In genomic region chr1:201707027-201707426, GRCh38 we compare ENCODE assay signal across 27 cellular contexts.
"Had no signal": no experiment of that assay in that cellular context is flagged by ENCODE, and none has a peak within 500 bp of the region (broad histone marks: within the 10 kb centered on the region; RNA-seq: fewer than 3 reads in every experiment).

No MANE protein-coding gene starts in this region.

- H3K27ac Mint-ChIP-seq: activated CD4-positive, alpha-beta memory T cell treated with anti-CD3 and anti-CD28 coated beads for 36 hours; activated CD4-positive, alpha-beta T cell treated with anti-CD3 and anti-CD28 coated beads, Interleukin-2, amount 10 ng/mL, durations not matched to agents 7 days and 5 days; activated naive CD4-positive, alpha-beta T cell treated with anti-CD3 and anti-CD28 coated beads for 36 hours; activated naive CD8-positive, alpha-beta T cell treated with anti-CD3 and anti-CD28 coated beads for 36 hours; activated T-helper 17 cell treated with anti-CD3 and anti-CD28 coated beads, Interleukin-2, amount 50 U/mL, for 72 hours; T-cell had no signal

- H3K4me3 ChIP-seq: adrenal gland, body of pancreas, K562, SK-N-MC had no signal

- H3K9me3 Mint-ChIP-seq: activated naive CD8-positive, alpha-beta T cell treated with anti-CD3 and anti-CD28 coated beads for 36 hours; activated T-helper 17 cell treated with anti-CD3 and anti-CD28 coated beads, Interleukin-2, amount 50 U/mL, for 72 hours had no signal

- H3K27me3 Mint-ChIP-seq: activated CD4-positive, alpha-beta memory T cell treated with anti-CD3 and anti-CD28 coated beads for 36 hours; activated T-helper 17 cell treated with anti-CD3 and anti-CD28 coated beads, Interleukin-2, amount 50 U/mL, for 72 hours had no signal

- DNase-seq: activated CD4-positive, alpha-beta memory T cell treated with anti-CD3 and anti-CD28 coated beads for 36 hours; activated CD4-positive, alpha-beta T cell treated with anti-CD3 and anti-CD28 coated beads, Interleukin-2, amount 10 ng/mL, durations not matched to agents 7 days and 5 days; activated CD4-positive, CD25-positive, alpha-beta regulatory T cell; activated CD8-positive, alpha-beta memory T cell treated with anti-CD3 and anti-CD28 coated beads for 24 hours; activated gamma-delta T cell; activated naive CD4-positive, alpha-beta T cell treated with anti-CD3 and anti-CD28 coated beads for 36 hours; activated naive CD8-positive, alpha-beta T cell treated with anti-CD3 and anti-CD28 coated beads for 36 hours; activated T-cell treated with anti-CD3 and anti-CD28 coated beads, Interleukin-2, amount 50 U/mL, for 48 hours; adrenal gland; aorta; body of pancreas; Karpas-422; NCI-H1105 treated with DMSO at 0.1 percent for 48 hours; NCI-H1436 treated with DMSO at 0.1 percent for 48 hours; NCI-H187; NCI-H2081 treated with DMSO at 0.1 percent for 48 hours; NCI-H526; NCI-H774; RPMI8226; T-cell had no signal

- H3K27me3 ChIP-seq: adrenal gland, body of pancreas had no signal

- H3K9me3 ChIP-seq: adrenal gland, body of pancreas had no signal

- H3K27ac ChIP-seq: adrenal gland, body of pancreas, SK-N-MC, VCaP had no signal

- ATAC-seq: activated T-helper 17 cell treated with anti-CD3 and anti-CD28 coated beads, Interleukin-2, amount 50 U/mL, for 72 hours; body of pancreas; K562; Panc1; Right ventricle myocardium inferior; T-cell had no signal

- H3K4me3 Mint-ChIP-seq: activated CD4-positive, alpha-beta memory T cell treated with anti-CD3 and anti-CD28 coated beads for 36 hours; activated CD4-positive, alpha-beta T cell treated with anti-CD3 and anti-CD28 coated beads, Interleukin-2, amount 10 ng/mL, durations not matched to agents 7 days and 5 days; activated naive CD4-positive, alpha-beta T cell treated with anti-CD3 and anti-CD28 coated beads for 36 hours; activated naive CD8-positive, alpha-beta T cell treated with anti-CD3 and anti-CD28 coated beads for 36 hours; activated T-helper 17 cell treated with anti-CD3 and anti-CD28 coated beads, Interleukin-2, amount 50 U/mL, for 72 hours; central memory CD8-positive, alpha-beta T cell; T-cell had no signal

- H3K36me3 ChIP-seq: adrenal gland had no signal

- H3K4me1 Mint-ChIP-seq: activated CD4-positive, alpha-beta T cell treated with anti-CD3 and anti-CD28 coated beads, Interleukin-2, amount 10 ng/mL, durations not matched to agents 7 days and 5 days; activated naive CD8-positive, alpha-beta T cell treated with anti-CD3 and anti-CD28 coated beads for 36 hours; activated T-helper 17 cell treated with anti-CD3 and anti-CD28 coated beads, Interleukin-2, amount 50 U/mL, for 72 hours; central memory CD8-positive, alpha-beta T cell had no signal

- H3K36me3 Mint-ChIP-seq: activated CD4-positive, alpha-beta memory T cell treated with anti-CD3 and anti-CD28 coated beads for 36 hours; activated naive CD8-positive, alpha-beta T cell treated with anti-CD3 and anti-CD28 coated beads for 36 hours; T-cell had no signal
